ENCODE assay signal across 15 cellular contexts in the genomic region with DNA sequence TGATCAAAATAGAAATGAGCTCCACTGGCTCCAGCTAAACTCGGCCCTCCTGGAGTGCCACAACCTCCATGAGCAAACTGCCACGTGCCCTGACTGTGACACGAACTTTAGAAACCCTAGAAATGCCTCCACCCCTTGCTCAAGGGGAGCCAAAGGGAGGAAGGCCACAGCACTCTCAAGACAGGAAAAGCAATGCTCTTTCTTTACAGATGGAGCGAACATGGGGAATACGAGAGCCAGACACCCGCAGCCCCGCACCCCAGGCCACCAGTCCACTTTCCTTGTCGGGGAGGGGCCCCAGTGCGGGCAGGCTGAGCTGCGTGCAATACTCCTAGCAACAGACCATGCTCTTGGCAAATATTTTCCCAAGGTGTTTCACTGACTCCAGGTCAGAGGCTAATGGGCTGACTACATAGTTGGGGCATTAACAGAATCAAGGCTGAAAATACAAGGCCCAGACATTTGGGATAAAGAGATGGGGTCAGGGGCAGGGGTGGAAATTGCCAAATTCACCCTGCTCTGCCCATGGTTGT. TPM values are rescaled to one million over a fixed set of nuclear protein-coding genes. Genes with fewer than 3 reads are reported as not detected.
"Had no signal": no experiment of that assay in that cellular context is flagged by ENCODE, and none has a peak within 500 bp of the region (broad histone marks: within the 10 kb centered on the region; RNA-seq: fewer than 3 reads in every experiment).

No MANE protein-coding gene starts in this region.

RNA-seq across cellular contexts. Expression of a gene that starts 23.9 kb away (rescaled TPM):
- total RNA-seq: activated CD4-positive, alpha-beta memory T cell treated with anti-CD3 and anti-CD28 coated beads, Interleukin-2, amount 10 ng/mL, durations not matched to agents 7 days and 5 days; activated CD4-positive, alpha-beta T cell treated with anti-CD3 and anti-CD28 coated beads for 36 hours; activated CD8-positive, alpha-beta memory T cell treated with anti-CD3 and anti-CD28 coated beads, Interleukin-2, amount 10 ng/mL, durations not matched to agents 7 days and 5 days; activated CD8-positive, alpha-beta T cell treated with anti-CD3 and anti-CD28 coated beads, Interleukin-2, amount 10 ng/mL, durations not matched to agents 7 days and 5 days; activated naive CD8-positive, alpha-beta T cell treated with anti-CD3 and anti-CD28 coated beads, Interleukin-2, amount 10 ng/mL, durations not matched to agents 7 days and 5 days; activated T-helper 2 cell treated with anti-CD3 and anti-CD28 coated beads, Interferon-gamma antibody, Interleukin-2, Interleukin-4, amounts not matched to agents 10 μg/mL and 5 μg/mL and 100 μg/mL, durations not matched to agents 14 hours and 24 hours and 36 hours; ascending aorta; body of pancreas; breast epithelium; cardiac septum; T-cell; T-helper 1 cell treated with Interleukin-12 subunit alpha and Interleukin-12 subunit beta and Interleukin-4 antibody, amounts not matched to agents 30 ng/mL and 1 ng/mL, for 36 hours; T-helper 17 cell; T-helper 2 cell treated with Interferon-gamma antibody and Interleukin-4, amounts not matched to agents 100 ng/mL and 5 ng/mL, for 36 hours; WTC11 had no signal
